ENCODE assay signal across 19 cellular contexts in the genomic region with DNA sequence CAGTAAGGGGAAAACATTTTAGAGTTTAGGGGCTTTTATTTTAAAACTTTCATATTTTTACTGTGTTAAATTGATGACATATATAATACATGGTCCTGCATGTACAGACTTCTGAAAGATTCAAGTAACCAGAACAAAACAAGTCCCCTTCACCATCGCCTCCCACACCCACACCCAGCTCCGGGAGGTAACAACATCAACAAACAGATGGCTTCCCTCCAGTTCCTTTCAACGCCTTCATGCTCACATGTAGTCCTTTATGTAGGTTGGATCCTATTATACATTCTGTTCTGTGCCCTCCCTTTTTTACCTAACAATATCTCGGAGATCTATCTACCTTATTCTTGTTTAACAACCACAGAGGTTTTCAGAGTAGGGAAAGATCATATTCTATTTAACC. TPM values are rescaled to one million over a fixed set of nuclear protein-coding genes. Genes with fewer than 3 reads are reported as not detected.
DNase-seq lines count a peak whose midpoint lies in the region; ATAC-seq lines count a peak whose summit lies in the region.
"Had no signal": no experiment of that assay in that cellular context is flagged by ENCODE, and none has a peak within 500 bp of the region (broad histone marks: within the 10 kb centered on the region; RNA-seq: fewer than 3 reads in every experiment).

No MANE protein-coding gene starts in this region.

- H3K27ac Mint-ChIP-seq in activated T-cell treated with anti-CD3 and anti-CD28 coated beads, Interleukin-2, amount 50 U/mL, for 72 hours = peak overlapping the region; percentile 23
- no peak overlapping the region for H3K27ac Mint-ChIP-seq in activated CD8-positive, alpha-beta memory T cell treated with anti-CD3 and anti-CD28 coated beads, Interleukin-2, amount 10 ng/mL, durations not matched to agents 7 days and 5 days
- H3K27ac Mint-ChIP-seq: CD8-positive, alpha-beta T cell; HFFc6 had no signal

- no peaks in the 10 kb centered on the region for H3K36me3 Mint-ChIP-seq in activated T-cell treated with anti-CD3 and anti-CD28 coated beads, Interleukin-2, amount 50 U/mL, for 72 hours (ENCODE audit: insufficient read depth in 2 of 2)
- no peaks in the 10 kb centered on the region for H3K36me3 Mint-ChIP-seq in activated CD8-positive, alpha-beta memory T cell treated with anti-CD3 and anti-CD28 coated beads, Interleukin-2, amount 10 ng/mL, durations not matched to agents 7 days and 5 days
- H3K36me3 Mint-ChIP-seq: CD8-positive, alpha-beta T cell had no signal

- CTCF ChIA-PET in activated CD8-positive, alpha-beta memory T cell treated with anti-CD3 and anti-CD28 coated beads, Interleukin-2, amount 10 ng/mL, durations not matched to agents 7 days and 5 days (lab: Charles Lee) = no interaction called here

- intact Hi-C loops in right cardiac atrium (cut with DNase I) = no loop called here

- H3K4me3 Mint-ChIP-seq in activated T-cell treated with anti-CD3 and anti-CD28 coated beads, Interleukin-2, amount 50 U/mL, for 72 hours = no peak overlapping the region
- no peak overlapping the region for H3K4me3 Mint-ChIP-seq in activated CD8-positive, alpha-beta memory T cell treated with anti-CD3 and anti-CD28 coated beads, Interleukin-2, amount 10 ng/mL, durations not matched to agents 7 days and 5 days
- H3K4me3 Mint-ChIP-seq: CD8-positive, alpha-beta T cell; HFFc6 had no signal

- peaks cover 10% of the 10 kb centered on the region for H3K27me3 Mint-ChIP-seq in activated T-cell treated with anti-CD3 and anti-CD28 coated beads, Interleukin-2, amount 50 U/mL, for 72 hours (ENCODE audit: low read depth)
- peaks cover 27% of the 10 kb centered on the region for H3K27me3 Mint-ChIP-seq in activated CD8-positive, alpha-beta memory T cell treated with anti-CD3 and anti-CD28 coated beads, Interleukin-2, amount 10 ng/mL, durations not matched to agents 7 days and 5 days

- H3K9me3 ChIP-seq in right cardiac atrium (ENCODE audit: control insufficient read depth, low read length) = no peaks in the 10 kb centered on the region
- H3K9me3 ChIP-seq: SJSA1 had no signal

- H3K4me3 ChIP-seq in right cardiac atrium (ENCODE audit: low read length) = peak overlapping the region; percentile 37
- H3K4me3 ChIP-seq: SJSA1 had no signal

- no peaks in the 10 kb centered on the region for H3K4me1 ChIP-seq in right cardiac atrium (ENCODE audit: control insufficient read depth, insufficient read depth, low read length)

- ATAC-seq in activated T-cell treated with anti-CD3 and anti-CD28 coated beads, Interleukin-2, amount 50 U/mL, for 72 hours (replicated peaks in 1 of 2) = no peak
- ATAC-seq in right cardiac atrium (no peak), HG02571 (IDR thresholded peaks at IDR 0.05; ENCODE audit: unreplicated experiment) (no peak)
- ATAC-seq in activated CD8-positive, alpha-beta memory T cell treated with anti-CD3 and anti-CD28 coated beads, Interleukin-2, amount 10 ng/mL, durations not matched to agents 7 days and 5 days = no peak
- ATAC-seq: CD8-positive, alpha-beta T cell had no signal

- peaks cover 18% of the 10 kb centered on the region for H3K4me1 Mint-ChIP-seq in activated T-cell treated with anti-CD3 and anti-CD28 coated beads, Interleukin-2, amount 50 U/mL, for 72 hours (ENCODE audit: low read depth)
- peaks cover 25% of the 10 kb centered on the region for H3K4me1 Mint-ChIP-seq in activated CD8-positive, alpha-beta memory T cell treated with anti-CD3 and anti-CD28 coated beads, Interleukin-2, amount 10 ng/mL, durations not matched to agents 7 days and 5 days

- no peaks in the 10 kb centered on the region for H3K27me3 ChIP-seq in right cardiac atrium (ENCODE audit: control insufficient read depth, insufficient read depth)

- no peaks in the 10 kb centered on the region for H3K9me3 Mint-ChIP-seq in activated T-cell treated with anti-CD3 and anti-CD28 coated beads, Interleukin-2, amount 50 U/mL, for 72 hours
- no peaks in the 10 kb centered on the region for H3K9me3 Mint-ChIP-seq in activated CD8-positive, alpha-beta memory T cell treated with anti-CD3 and anti-CD28 coated beads, Interleukin-2, amount 10 ng/mL, durations not matched to agents 7 days and 5 days (ENCODE audit: low read depth)
- H3K9me3 Mint-ChIP-seq: CD8-positive, alpha-beta T cell; HFFc6 had no signal

- DNase-seq in activated T-cell treated with anti-CD3 and anti-CD28 coated beads, Interleukin-2, amount 50 U/mL, for 72 hours = no peak
- DNase-seq in activated T-cell treated with anti-CD3 and anti-CD28 coated beads for 4 hours = no peak
- peak; percentile 35 for DNase-seq in NAMALWA (ENCODE audit: low spot score)
- peak in 2 of 61 donors; percentile 11 to 28 for DNase-seq in caudate nucleus (lab: John Stamatoyannopoulos, UW)
- DNase-seq in right cardiac atrium = no peak
- no peak for DNase-seq in activated CD8-positive, alpha-beta memory T cell treated with anti-CD3 and anti-CD28 coated beads, Interleukin-2, amount 10 ng/mL, durations not matched to agents 7 days and 5 days
- no peak for DNase-seq in DMS53 treated with DMSO at 0.1 percent for 48 hours (lab: John Stamatoyannopoulos, UW; ENCODE audit: unreplicated experiment)
- DNase-seq: Calu3; CD8-positive, alpha-beta T cell; DMS79 treated with DMSO at 0.1 percent for 48 hours; HFFc6; IMR-90; NCI-H1092; NCI-H1436 treated with DMSO at 0.1 percent for 48 hours; NCI-H2081; NCI-H510A treated with DMSO at 0.1 percent for 48 hours; SW 1271 had no signal

- H3K27ac ChIP-seq in caudate nucleus (ENCODE audit: low read depth, low read length) (peak overlapping the region; percentile 77), right cardiac atrium (ENCODE audit: low read length) (peak overlapping the region; percentile 90)
- H3K27ac ChIP-seq: SJSA1 had no signal

- WGBS in right cardiac atrium = 43% methylated on average over 4 of the region's 4 CpGs

RNA-seq across cellular contexts. Expression of a gene that starts 30.5 kb away (rescaled TPM):
- 10 to 100 TPM; 18.1 to 23.9 TPM for total RNA-seq in activated T-cell treated with anti-CD3 and anti-CD28 coated beads, Interleukin-2, amount 50 U/mL, for 72 hours
- total RNA-seq in right cardiac atrium = 1 to 10 TPM; 6.3 to 8.0 (median 6.7) TPM
- polyA plus RNA-seq in right cardiac atrium = 6.5 TPM
- total RNA-seq in activated CD8-positive, alpha-beta memory T cell treated with anti-CD3 and anti-CD28 coated beads, Interleukin-2, amount 10 ng/mL, durations not matched to agents 7 days and 5 days = 10 to 100 TPM; 15.6 to 19.2 TPM
